Comparison of ENCODE assay signal across 1 cellular context in the genomic region with DNA sequence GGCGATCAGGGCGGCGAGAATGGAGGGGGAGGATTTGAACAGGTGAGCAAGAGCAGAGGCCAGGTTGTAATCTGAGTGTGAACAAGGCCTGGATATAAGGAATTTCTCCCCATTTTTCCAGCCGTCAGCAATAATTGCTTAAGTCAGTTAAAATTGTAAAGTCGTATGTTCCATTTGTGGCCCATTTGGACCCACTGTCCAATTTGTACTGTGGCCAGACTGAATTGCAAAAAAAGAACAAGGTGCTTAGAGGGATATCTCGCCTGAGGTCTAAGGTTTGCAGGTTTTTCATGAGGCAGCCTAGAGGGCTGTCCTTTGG.
TF ChIP-seq lines count a peak whose summit lies in the region.

No MANE protein-coding gene starts in this region.

TF ChIP-seq in HCT116, 20 proteins besides CTCF, POLR2A, EP300 and RAD21 (continued from another document):
- TF ChIP-seq REST (IDR thresholded peaks at IDR 0.05; ENCODE audit: low read depth) (no peak), ATF3 (IDR thresholded peaks at IDR 0.05) (no peak), SRF (IDR thresholded peaks at IDR 0.05; ENCODE audit: low read depth) (no peak)
TF ChIP-seq in HCT116: peak in this region for 0.
